In the genomic region with DNA sequence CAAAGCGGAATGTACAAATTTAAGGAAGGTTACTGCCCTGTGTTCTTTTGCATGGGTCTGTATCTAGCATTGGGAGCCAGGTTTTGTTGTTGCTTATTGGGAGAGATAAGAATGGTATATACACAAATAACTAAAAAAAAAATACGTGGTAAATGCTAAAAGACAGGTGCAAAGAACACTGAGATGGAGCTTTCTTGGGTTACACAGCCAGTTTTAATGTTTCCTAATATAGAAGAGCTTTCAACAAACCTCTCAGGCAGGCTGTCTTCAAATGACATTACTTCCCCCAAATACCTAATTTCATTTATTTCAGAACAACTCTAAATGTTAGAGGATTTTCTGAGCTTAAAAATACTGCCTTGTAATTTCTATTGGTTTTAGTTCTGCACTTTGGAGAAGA, we compare ENCODE assay signal across 1 cellular context.
TF ChIP-seq lines count a peak whose summit lies in the region.

No MANE protein-coding gene starts in this region.

TF ChIP-seq in GM12878, 131 proteins besides CTCF, POLR2A, EP300 and RAD21:
- TF ChIP-seq HDAC2 (IDR thresholded peaks at IDR 0.05) (no peak), EZH2 (IDR thresholded peaks at IDR 0.05; ENCODE audit: borderline replicate concordance, control insufficient read depth, low read depth, low read length) (no peak), RELB (IDR thresholded peaks at IDR 0.05; ENCODE audit: low read depth) (no peak), BCL11A (IDR thresholded peaks at IDR 0.05; ENCODE audit: low read depth, low read length) (no peak), USF1 (IDR thresholded peaks at IDR 0.05; ENCODE audit: borderline replicate concordance, extremely low read length, insufficient read depth, low read depth, low read length) (no peak), SUZ12 (IDR thresholded peaks at IDR 0.05; ENCODE audit: unreplicated experiment) (no peak), CREM (IDR thresholded peaks at IDR 0.05; ENCODE audit: low read depth) (no peak), ZNF207 (IDR thresholded peaks at IDR 0.05; ENCODE audit: borderline replicate concordance) (no peak)
- TF ChIP-seq, protein P1, sequence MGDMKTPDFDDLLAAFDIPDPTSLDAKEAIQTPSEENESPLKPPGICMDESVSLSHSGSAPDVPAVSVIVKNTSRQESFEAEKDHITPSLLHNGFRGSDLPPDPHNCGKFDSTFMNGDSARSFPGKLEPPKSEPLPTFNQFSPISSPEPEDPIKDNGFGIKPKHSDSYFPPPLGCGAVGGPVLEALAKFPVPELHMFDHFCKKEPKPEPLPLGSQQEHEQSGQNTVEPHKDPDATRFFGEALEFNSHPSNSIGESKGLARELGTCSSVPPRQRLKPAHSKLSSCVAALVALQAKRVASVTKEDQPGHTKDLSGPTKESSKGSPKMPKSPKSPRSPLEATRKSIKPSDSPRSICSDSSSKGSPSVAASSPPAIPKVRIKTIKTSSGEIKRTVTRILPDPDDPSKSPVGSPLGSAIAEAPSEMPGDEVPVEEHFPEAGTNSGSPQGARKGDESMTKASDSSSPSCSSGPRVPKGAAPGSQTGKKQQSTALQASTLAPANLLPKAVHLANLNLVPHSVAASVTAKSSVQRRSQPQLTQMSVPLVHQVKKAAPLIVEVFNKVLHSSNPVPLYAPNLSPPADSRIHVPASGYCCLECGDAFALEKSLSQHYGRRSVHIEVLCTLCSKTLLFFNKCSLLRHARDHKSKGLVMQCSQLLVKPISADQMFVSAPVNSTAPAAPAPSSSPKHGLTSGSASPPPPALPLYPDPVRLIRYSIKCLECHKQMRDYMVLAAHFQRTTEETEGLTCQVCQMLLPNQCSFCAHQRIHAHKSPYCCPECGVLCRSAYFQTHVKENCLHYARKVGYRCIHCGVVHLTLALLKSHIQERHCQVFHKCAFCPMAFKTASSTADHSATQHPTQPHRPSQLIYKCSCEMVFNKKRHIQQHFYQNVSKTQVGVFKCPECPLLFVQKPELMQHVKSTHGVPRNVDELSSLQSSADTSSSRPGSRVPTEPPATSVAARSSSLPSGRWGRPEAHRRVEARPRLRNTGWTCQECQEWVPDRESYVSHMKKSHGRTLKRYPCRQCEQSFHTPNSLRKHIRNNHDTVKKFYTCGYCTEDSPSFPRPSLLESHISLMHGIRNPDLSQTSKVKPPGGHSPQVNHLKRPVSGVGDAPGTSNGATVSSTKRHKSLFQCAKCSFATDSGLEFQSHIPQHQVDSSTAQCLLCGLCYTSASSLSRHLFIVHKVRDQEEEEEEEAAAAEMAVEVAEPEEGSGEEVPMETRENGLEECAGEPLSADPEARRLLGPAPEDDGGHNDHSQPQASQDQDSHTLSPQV (IDR thresholded peaks at IDR 0.05) = no peak
